Comparison of ENCODE assay signal across 1 cellular context in genomic region chr9:124110307-124110915, GRCh38.
TF ChIP-seq lines count a peak whose summit lies in the region.

No MANE protein-coding gene starts in this region.

TF ChIP-seq in A549, 52 proteins besides CTCF, POLR2A, EP300 and RAD21 (continued from another document):
- TF ChIP-seq HMGXB4 (CRISPR knock-in tag; IDR thresholded peaks at IDR 0.05; ENCODE audit: borderline replicate concordance) (no peak), FOSB (CRISPR knock-in tag; IDR thresholded peaks at IDR 0.05) (peak; percentile 66; the same call in 1 of the 2 replicates), FOXS1 (CRISPR knock-in tag; IDR thresholded peaks at IDR 0.05) (peak; percentile 94), RFX5 (IDR thresholded peaks at IDR 0.05) (no peak), HOXA7 (CRISPR knock-in tag; IDR thresholded peaks at IDR 0.05) (no peak), E2F6 (IDR thresholded peaks at IDR 0.05; ENCODE audit: borderline replicate concordance, low read depth) (no peak), RCOR1 (IDR thresholded peaks at IDR 0.05; ENCODE audit: low read depth, low read length) (no peak; the same call in 1 of the 2 replicates), MAFK (IDR thresholded peaks at IDR 0.05; ENCODE audit: partially characterized antibody) (no peak), EHF (CRISPR knock-in tag; IDR thresholded peaks at IDR 0.05) (peak; percentile 93), HEYL (CRISPR knock-in tag; IDR thresholded peaks at IDR 0.05) (0 out of 2 replicates have a peak, but pooled peaks have one; percentile 76), CBX2 (IDR thresholded peaks at IDR 0.05; ENCODE audit: borderline replicate concordance, low read depth) (no peak), HOXB13 (CRISPR knock-in tag; IDR thresholded peaks at IDR 0.05; ENCODE audit: low read depth) (peak; percentile 98), NPAS2 (CRISPR knock-in tag; IDR thresholded peaks at IDR 0.05; ENCODE audit: borderline replicate concordance) (no peak), SMC3 (IDR thresholded peaks at IDR 0.05) (no peak), JUN (IDR thresholded peaks at IDR 0.05) (no peak), ZSCAN20 (CRISPR knock-in tag; IDR thresholded peaks at IDR 0.05) (peak; percentile 95), KDM5A (IDR thresholded peaks at IDR 0.05) (no peak), KDM1A (IDR thresholded peaks at IDR 0.05; ENCODE audit: low read depth) (no peak), RNF2 (IDR thresholded peaks at IDR 0.05; ENCODE audit: borderline replicate concordance, low read depth) (no peak), FOSL2 (IDR thresholded peaks at IDR 0.05) (no peak), FOSL2 (CRISPR knock-in tag; IDR thresholded peaks at IDR 0.05) (peak; percentile 24; the same call in 1 of the 2 replicates), USF2 (IDR thresholded peaks at IDR 0.05) (no peak), CHD2 (IDR thresholded peaks at IDR 0.05; ENCODE audit: low read length, partially characterized antibody) (no peak), NFE2L2 (conservative IDR thresholded peaks at IDR 0.05; ENCODE audit: low read length) (no peak), PBX3 (IDR thresholded peaks at IDR 0.05) (no peak), HOXB5 (CRISPR knock-in tag; IDR thresholded peaks at IDR 0.05) (peak; percentile 96), CBX8 (IDR thresholded peaks at IDR 0.05) (no peak), SREBF2 (IDR thresholded peaks at IDR 0.05) (no peak), HES2 (IDR thresholded peaks at IDR 0.05) (no peak), ZNF302 (CRISPR knock-in tag; IDR thresholded peaks at IDR 0.05) (peak; percentile 71; the same call in 1 of the 2 replicates), ATOH8 (CRISPR knock-in tag; IDR thresholded peaks at IDR 0.05; ENCODE audit: low read depth) (peak; percentile 97), CEBPB (IDR thresholded peaks at IDR 0.05) (no peak), RARB (CRISPR knock-in tag; IDR thresholded peaks at IDR 0.05) (no peak), PHF8 (IDR thresholded peaks at IDR 0.05; ENCODE audit: borderline replicate concordance, low read depth) (no peak)
